ENCODE assay signal across 10 cellular contexts in genomic region chr1:153627797-153628626, GRCh38. TPM values are rescaled to one million over a fixed set of nuclear protein-coding genes. Genes with fewer than 3 reads are reported as not detected.
DNase-seq lines count a peak whose midpoint lies in the region; ATAC-seq, FAIRE-seq and TF ChIP-seq lines count a peak whose summit lies in the region.
"Had no signal": no experiment of that assay in that cellular context is flagged by ENCODE, and none has a peak within 500 bp of the region (broad histone marks: within the 10 kb centered on the region; RNA-seq: fewer than 3 reads in every experiment).

TSS of gene S100A1 (plus strand) at chr1:153628434. CDS start at chr1:153630522, 2,088 bp downstream.

- TF ChIP-seq RAD21 in SK-N-SH (IDR thresholded peaks at IDR 0.05; ENCODE audit: low read length) = no peak
- TF ChIP-seq RAD21 in H1 (IDR thresholded peaks at IDR 0.05 in 1 of 2, conservative IDR thresholded peaks at IDR 0.05 in 1 of 2; ENCODE audit: low read depth in 2 of 2, low read length in 2 of 2) = no peak; a peak in 1 of 4 replicates

- no peaks in the 10 kb centered on the region for H3K9me3 ChIP-seq in SK-N-SH
- H3K9me3 ChIP-seq in H1 (ENCODE audit: insufficient read depth in 2 of 2, low read depth in 1 of 2, low read length in 1 of 2) = no peaks in the 10 kb centered on the region
- no peaks in the 10 kb centered on the region for H3K9me3 ChIP-seq in effector memory CD4-positive, alpha-beta T cell (ENCODE audit: control insufficient read depth, low read length)

- no peaks in the 10 kb centered on the region for H3K79me1 ChIP-seq in H1 (ENCODE audit: low read depth, low read length)

- H3K4me3 Mint-ChIP-seq in type B pancreatic cell = peak within 1 kb of the TSS; percentile 95

- H3K27ac ChIP-seq in SK-N-SH (ENCODE audit: low read depth in 2 of 2, low read length in 1 of 2) = no peak within 1 kb of the TSS
- H3K27ac ChIP-seq in H1 (ENCODE audit: low read depth, low read length) = peak within 1 kb of the TSS; percentile 59
- H3K27ac ChIP-seq in effector memory CD4-positive, alpha-beta T cell (ENCODE audit: insufficient read depth, low read length, poor library complexity, severe bottlenecking) = no peak within 1 kb of the TSS

- H3K14ac ChIP-seq in H1 (ENCODE audit: insufficient read length) = no peak within 1 kb of the TSS

- H4K5ac ChIP-seq in H1 (ENCODE audit: insufficient read length, low read depth, low read length) = peak within 1 kb of the TSS; percentile 57

- H3K27ac Mint-ChIP-seq in type B pancreatic cell = peak within 1 kb of the TSS; percentile 98
- H3K27ac Mint-ChIP-seq: CD4-positive, alpha-beta memory T cell had no signal

- H3K79me2 ChIP-seq in SK-N-SH (ENCODE audit: insufficient read depth) = peaks cover under 1% of the 10 kb centered on the region; the same call in 1 of the 2 replicates
- H3K79me2 ChIP-seq in H1 (ENCODE audit: control insufficient read depth in 1 of 2, insufficient read depth in 2 of 2, low read length in 2 of 2) = no peaks in the 10 kb centered on the region

- H2BK12ac ChIP-seq in H1 (ENCODE audit: low read depth, low read length) = peak within 1 kb of the TSS; percentile 77

- no peak within 1 kb of the TSS for H2BK120ac ChIP-seq in H1 (replicated peaks; ENCODE audit: low read depth, low read length)

- no peak within 1 kb of the TSS; the same call in 1 of the 2 replicates for H2AK5ac ChIP-seq in H1 (ENCODE audit: low read depth, low read length)

- H3K9ac ChIP-seq in SK-N-SH = no peak within 1 kb of the TSS
- peak within 1 kb of the TSS in 2 of 4 experiments; percentile 69 to 70; a peak in 4 of 7 replicates for H3K9ac ChIP-seq in H1 (replicated peaks in 1 of 4; ENCODE audit: extremely low read depth in 1 of 4, low read depth in 3 of 4, low read length in 3 of 4)

- DNase-seq in SK-N-SH (no peak), H1 (ENCODE audit: low read depth in 1 of 2, low spot score in 2 of 2) (no peak), mesenteric fat pad (ENCODE audit: low spot score) (peak; percentile 88), type B pancreatic cell (ENCODE audit: extremely low spot score, unreplicated experiment) (no peak), NK-92 (lab: John Stamatoyannopoulos, UW; ENCODE audit: unreplicated experiment) (no peak), NCI-H1092 (lab: John Stamatoyannopoulos, UW) (no peak)
- no peak for DNase-seq in effector memory CD4-positive, alpha-beta T cell

- H3K27me3 ChIP-seq in SK-N-SH (ENCODE audit: insufficient read depth) = no peaks in the 10 kb centered on the region
- no peaks in the 10 kb centered on the region for H3K27me3 ChIP-seq in H1 (replicated peaks in 1 of 4; ENCODE audit: control insufficient read depth in 3 of 4, extremely low read depth in 1 of 4, insufficient read depth in 3 of 4, low read length in 3 of 4)
- H3K27me3 ChIP-seq in effector memory CD4-positive, alpha-beta T cell (replicated peaks; ENCODE audit: control insufficient read depth, insufficient read depth, low read length, poor library complexity, severe bottlenecking) = no peaks in the 10 kb centered on the region

- peaks cover 7% of the 10 kb centered on the region for H3K23me2 ChIP-seq in H1 (ENCODE audit: low read depth, low read length)

- H3K4me2 ChIP-seq in SK-N-SH (no peak within 1 kb of the TSS), H1 (ENCODE audit: insufficient read depth in 1 of 2, low read depth in 2 of 2, low read length in 2 of 2) (peak within 1 kb of the TSS; percentile 74 to 95)

- H3K27me3 Mint-ChIP-seq in type B pancreatic cell = no peaks in the 10 kb centered on the region

- H3K36me3 ChIP-seq in SK-N-SH (replicated peaks in 1 of 2; ENCODE audit: control insufficient read depth in 1 of 2, insufficient read depth in 2 of 2, low read length in 1 of 2) = no peaks in the 10 kb centered on the region
- H3K36me3 ChIP-seq in H1 (ENCODE audit: control insufficient read depth in 2 of 4, insufficient read depth in 4 of 4, low read length in 3 of 4) = peaks cover 0 to 4% (median 1%) of the 10 kb centered on the region in 4 experiments; a peak in 3 of 8 replicates
- no peaks in the 10 kb centered on the region for H3K36me3 ChIP-seq in effector memory CD4-positive, alpha-beta T cell (ENCODE audit: control insufficient read depth, insufficient read depth, low read length)

- CTCF ChIA-PET in SK-N-SH (lab: Yijun Ruan, JAX) (interaction anchor here (0.6 to 8.3 kb wide), 3 partner anchors 12 to 117 kb away, joined by 3 to 62 read pairs (median 13); partner anchors contain the start of genes S100A14 and S100A16), H1 (lab: Charles Lee; ENCODE audit: partially characterized antibody) (interaction anchor here (0.7 to 10.2 kb wide), 51 partner anchors 11 to 294 kb away, joined by 3 to 115 read pairs (median 4); partner anchors contain the start of genes S100A14, S100A16, S100A4 and S100A6)

- H3K4me3 ChIP-seq in SK-N-SH (ENCODE audit: low read depth in 2 of 2, low read length in 1 of 2) (peak within 1 kb of the TSS in 1 of 2 experiments; percentile 43; a peak in 1 of 4 replicates), H1 (ENCODE audit: extremely low read depth in 1 of 4, insufficient read depth in 2 of 4, low read depth in 3 of 4, low read length in 4 of 4) (peak within 1 kb of the TSS; percentile 45 to 77 (median 72))
- no peak within 1 kb of the TSS for H3K4me3 ChIP-seq in effector memory CD4-positive, alpha-beta T cell (ENCODE audit: insufficient read depth, low read depth, low read length, poor library complexity, severe bottlenecking)

- TF ChIP-seq EP300 in SK-N-SH (IDR thresholded peaks at IDR 0.05; ENCODE audit: borderline replicate concordance in 1 of 2, low read depth in 1 of 2, low read length in 1 of 2) = no peak
- no peak for TF ChIP-seq EP300 in H1 (IDR thresholded peaks at IDR 0.05; ENCODE audit: borderline replicate concordance in 1 of 2, low read depth in 2 of 2, low read length in 2 of 2)

- H3F3A ChIP-seq in SK-N-SH (replicated peaks; ENCODE audit: insufficient read depth) = peaks cover 12% of the 10 kb centered on the region

- POLR2A ChIA-PET in SK-N-SH (lab: Yijun Ruan, JAX) (interaction anchor here (0.8 kb wide), 1 partner anchor 131 kb away, joined by 3 read pairs; no protein-coding TSS in a partner anchor), H1 (lab: Charles Lee; ENCODE audit: partially characterized antibody) (interaction anchor here (0.6 to 15.6 kb wide), 36 partner anchors 9 to 1240 kb away, joined by 3 to 261 read pairs (median 4); partner anchors contain the start of genes RPS27, S100A14, S100A16 and S100A4)

- ATAC-seq in SK-N-SH treated with all-trans-retinoic acid at 6 μM for 48 hours = peak; percentile 46

- H3K4me1 ChIP-seq in SK-N-SH (ENCODE audit: control insufficient read depth in 1 of 2, insufficient read depth in 2 of 2, low read depth in 1 of 2, low read length in 1 of 2) = peaks cover 10 to 11% of the 10 kb centered on the region in 2 experiments; a peak in 2 of 4 replicates
- H3K4me1 ChIP-seq in H1 (replicated peaks in 1 of 4; ENCODE audit: control insufficient read depth in 3 of 4, insufficient read depth in 4 of 4, low read length in 3 of 4) = peaks cover 0 to 13% (median 7%) of the 10 kb centered on the region in 4 experiments; a peak in 6 of 7 replicates
- H3K4me1 ChIP-seq in effector memory CD4-positive, alpha-beta T cell (ENCODE audit: control insufficient read depth, insufficient read depth, low read length, poor library complexity, severe bottlenecking) = no peaks in the 10 kb centered on the region

- peaks cover 33% of the 10 kb centered on the region for H3K4me1 Mint-ChIP-seq in type B pancreatic cell (ENCODE audit: unreplicated experiment)

- H2BK15ac ChIP-seq in H1 (ENCODE audit: low read length) = peak within 1 kb of the TSS; percentile 98; the same call in 1 of the 2 replicates

- H3K18ac ChIP-seq in H1 (ENCODE audit: extremely low read depth, low read length) = peak within 1 kb of the TSS; percentile 93

- peak within 1 kb of the TSS; percentile 59 for H4K91ac ChIP-seq in H1 (replicated peaks; ENCODE audit: insufficient read length, low read length)

- peak within 1 kb of the TSS; percentile 68 for H2BK5ac ChIP-seq in H1 (ENCODE audit: low read depth, low read length)

- H3K56ac ChIP-seq in H1 (replicated peaks; ENCODE audit: insufficient read length, low read depth, low read length) = no peak within 1 kb of the TSS

- peaks cover 15% of the 10 kb centered on the region for H3K36me3 Mint-ChIP-seq in type B pancreatic cell
- H3K36me3 Mint-ChIP-seq: CD4-positive, alpha-beta memory T cell had no signal

- no peak for TF ChIP-seq POLR2A in H1 (IDR thresholded peaks at IDR 0.05; ENCODE audit: control extremely low read depth in 1 of 2, low read depth in 2 of 2, low read length in 2 of 2)

- H4K20me1 ChIP-seq in SK-N-SH (ENCODE audit: insufficient read depth) (no peaks in the 10 kb centered on the region), H1 (replicated peaks in 1 of 2; ENCODE audit: control insufficient read depth in 1 of 2, insufficient read depth in 2 of 2, low read length in 2 of 2) (no peaks in the 10 kb centered on the region)

- H2BK20ac ChIP-seq in H1 (ENCODE audit: low read length) = peak within 1 kb of the TSS; percentile 72; the same call in 1 of the 2 replicates

- H2AFZ ChIP-seq in SK-N-SH (ENCODE audit: low read depth) (no peak within 1 kb of the TSS), H1 (ENCODE audit: low read length) (peak within 1 kb of the TSS; percentile 72; the same call in 1 of the 2 replicates)

- H3K4ac ChIP-seq in H1 (replicated peaks; ENCODE audit: insufficient read length, low read depth, low read length) = no peak within 1 kb of the TSS

- H3K9me3 Mint-ChIP-seq in type B pancreatic cell = peaks cover 3% of the 10 kb centered on the region

- no peak for TF ChIP-seq CTCF in SK-N-SH (IDR thresholded peaks at IDR 0.05)
- peak in 2 of 3 experiments; percentile 5 to 36; a peak in 2 of 4 replicates for TF ChIP-seq CTCF in H1 (IDR thresholded peaks at IDR 0.05; ENCODE audit: control extremely low read depth in 1 of 3, insufficient read depth in 1 of 3, low read depth in 1 of 3, low read length in 3 of 3)
- peak; percentile 36 for TF ChIP-seq CTCF in type B pancreatic cell (conservative IDR thresholded peaks at IDR 0.05)

- no peak for FAIRE-seq in H1 (lab: Jason Lieb, UNC)

- H4K8ac ChIP-seq in H1 (ENCODE audit: extremely low read depth, insufficient read depth, low read length) = peak within 1 kb of the TSS; percentile 80; the same call in 1 of the 2 replicates

- no peaks in the 10 kb centered on the region for H3K9me2 ChIP-seq in SK-N-SH

- no peak within 1 kb of the TSS for H3K23ac ChIP-seq in H1 (ENCODE audit: insufficient read length)

- 87% methylated on average over 5 of the region's 8 CpGs for WGBS in SK-N-SH (ENCODE audit: low lambda C conversion rate)
- 79% methylated on average over 8 of the region's 8 CpGs; no CpG with 5 or more reads in 1 of the 2 experiments for WGBS in H1 (ENCODE audit: extremely low coverage in 1 of 2, insufficient coverage in 1 of 2, insufficient read length in 1 of 2, insufficient replicate concordance in 2 of 2, low coverage in 1 of 2, low lambda C conversion rate in 2 of 2, missing lambda C conversion rate in 1 of 2), 2 experiments

RNA-seq across cellular contexts. Expression of gene S100A1, which starts in this region (rescaled TPM):
- polyA plus RNA-seq in SK-N-SH (2012; rRNA removed) = 0.18 TPM in 1 of 2 replicates, not detected in the other
- 0.10 and 0.14 TPM in 2 replicates for polyA plus RNA-seq in SK-N-SH (2012; cell fraction: cytosol; rRNA removed)
- 0.11 and 0.21 TPM in 2 replicates for polyA plus RNA-seq in SK-N-SH (2012; cell fraction: nucleus; rRNA removed)
- total RNA-seq in H1 (2021; fragmentation: NEBNext Ultra II Directional; extraction: Animal tissue kit (Norgen Biotek cat#: 25700)) = not detected in 2 replicates
- 1.1 and 2.0 TPM in 2 replicates for polyA plus RNA-seq in H1 (2011; rRNA removed)
- 2.4 TPM for polyA plus RNA-seq in H1 (2011; cell fraction: cytosol; rRNA removed)
- 0.34 TPM for polyA plus RNA-seq in H1 (2011; cell fraction: nucleus; rRNA removed)
- 1.5 to 3.8 TPM (median 2.2 TPM) in 4 replicates for polyA plus RNA-seq in H1 (2012, experiment 1 of 2)
- 1.8 TPM for polyA plus RNA-seq in H1 (2012, experiment 2 of 2)
- polyA plus RNA-seq in H1 (2013, experiment 1 of 2) = 0.36 TPM
- 0.13 TPM for polyA plus RNA-seq in H1 (2013, experiment 2 of 2)
- polyA minus RNA-seq in H1 (2011; rRNA and poly(A)+ RNA removed) = 0.41 and 0.47 TPM in 2 replicates
- not detected for polyA minus RNA-seq in H1 (2011; cell fraction: cytosol; rRNA and poly(A)+ RNA removed)
- 0.40 TPM for polyA minus RNA-seq in H1 (2011; cell fraction: nucleus; rRNA and poly(A)+ RNA removed)
- 12.6 TPM for total RNA-seq in mesenteric fat pad
- total RNA-seq in type B pancreatic cell (ENCODE audit: low replicate concordance) = 0.97 TPM in 1 of 2 replicates, not detected in the other
- total RNA-seq: CD4-positive, alpha-beta memory T cell; glomerular endothelial cell had no signal
- polyA plus RNA-seq: CD4-positive, alpha-beta memory T cell had no signal
